In genomic region chr6:31862344-31863235, GRCh38 we compare ENCODE assay signal across 8 cellular contexts. TPM values are rescaled to one million over a fixed set of nuclear protein-coding genes. Genes with fewer than 3 reads are reported as not detected.
DNase-seq lines count a peak whose midpoint lies in the region; ATAC-seq, FAIRE-seq and TF ChIP-seq lines count a peak whose summit lies in the region.

Gene NEU1, minus strand, starts transcription at chr6:31862821. Its CDS starts 45 bp downstream, at chr6:31862776.

- H3K27me3 ChIP-seq in BE2C, result no peaks in the 10 kb centered on the region

- no peaks in the 10 kb centered on the region for H3K9me3 ChIP-seq in BE2C

- H3K4me3 ChIP-seq in BE2C (ENCODE audit: low read depth, low read length), result peak within 1 kb of the TSS; percentile 76

- ATAC-seq in HG03460 (IDR thresholded peaks at IDR 0.05; ENCODE audit: unreplicated experiment), result peak; percentile 88

- 0 out of 2 replicates have a peak, but pooled peaks cover 3% of the 10 kb centered on the region for H3K36me3 ChIP-seq in BE2C

- DNase-seq in BE2C (peak; percentile 100), GM19240 (ENCODE audit: insufficient read length, low spot score) (peak; percentile 100), NCI-H526 (lab: John Stamatoyannopoulos, UW) (peak; percentile 100), kidney glomerular epithelial cell (lab: John Stamatoyannopoulos, UW) (peak; percentile 99)
- peak; percentile 99 for DNase-seq in activated CD4-positive, alpha-beta T cell treated with anti-CD3 and anti-CD28 coated beads for 48 hours
- peak; percentile 96 to 99 for DNase-seq in stimulated activated CD4-positive, alpha-beta T cell treated with anti-CD3 and anti-CD28 coated beads, Interleukin-1b, Interleukin-23, amount 100 ng/mL, for 1 hour (ENCODE audit: low read depth in 2 of 2)

- H3K4me1 ChIP-seq in BE2C, result no peaks in the 10 kb centered on the region

- TF ChIP-seq CTCF in BE2C (IDR thresholded peaks at IDR 0.05; ENCODE audit: low read depth, low read length), result no peak

- FAIRE-seq in colon (lab: Jason Lieb, UNC), result peak; percentile 93

RNA-seq across cellular contexts. Expression of gene NEU1, which starts in this region (rescaled TPM):
- 87.4 TPM for polyA plus RNA-seq in BE2C (2012; ENCODE audit: insufficient read depth, insufficient read length, low read depth)

Comparison
In these comparisons a context has a peak if more than half of its experiments do, and no peak if none do; other contexts are left out.
1. Peak in every context shown above with its lines: DNase-seq, ATAC-seq and H3K4me3 ChIP-seq.